23 cellular contexts compared by ENCODE assay signal in genomic region chr19:39209196-39209595, GRCh38. TPM values are rescaled to one million over a fixed set of nuclear protein-coding genes. Genes with fewer than 3 reads are reported as not detected.
A peak's percentile ranks its signal among the peaks of the same experiment; 100 is the strongest.
DNase-seq lines count a peak whose midpoint lies in the region; ATAC-seq, FAIRE-seq and TF ChIP-seq lines count a peak whose summit lies in the region.
"Had no signal": no experiment of that assay in that cellular context is flagged by ENCODE, and none has a peak within 500 bp of the region (broad histone marks: within the 10 kb centered on the region; RNA-seq: fewer than 3 reads in every experiment).

No MANE protein-coding gene starts in this region.

- H2BK12ac ChIP-seq in mesenchymal stem cell (ENCODE audit: low read length in 2 of 2), result no peak overlapping the region

- H3K27ac ChIP-seq in A549 (no peak overlapping the region), body of pancreas (peak overlapping the region in 2 of 4 donors; percentile 76 to 78), pancreas (peak overlapping the region in 3 of 4 donors; percentile 22 to 73 (median 62)), mesenchymal stem cell (ENCODE audit: low read length, poor library complexity, severe bottlenecking) (no peak overlapping the region)
- H3K27ac ChIP-seq: 22Rv1, BLaER1 had no signal

- no peak overlapping the region for H3K4me2 ChIP-seq in A549
- no peak overlapping the region for H3K4me2 ChIP-seq in mesenchymal stem cell (ENCODE audit: low read length, poor library complexity, severe bottlenecking)

- FAIRE-seq in A549 (lab: Jason Lieb, UNC), result peak; percentile 99
- FAIRE-seq in pancreas (lab: Jason Lieb, UNC), result no peak
- FAIRE-seq: G401.6, GM12891 had no signal

- POLR2A ChIA-PET in A549 (lab: Yijun Ruan, JAX), result no interaction called here

- no peak for ATAC-seq in A549
- ATAC-seq in body of pancreas, result no peak
- ATAC-seq in pancreas, result peak in 3 of 4 donors; percentile 10 to 17 (median 11)
- ATAC-seq in HG02870 (IDR thresholded peaks at IDR 0.05; ENCODE audit: unreplicated experiment), result no peak

- intact Hi-C loops in body of pancreas (cut with DNase I), result no loop called here
- intact Hi-C loops in pancreas (cut with DNase I), result no loop called here

- no peaks in the 10 kb centered on the region for H3K79me1 ChIP-seq in mesenchymal stem cell (replicated peaks; ENCODE audit: low read length, poor library complexity, severe bottlenecking)

- TF ChIP-seq POLR2A in A549 (IDR thresholded peaks at IDR 0.05; ENCODE audit: low read length) (no peak), body of pancreas (IDR thresholded peaks at IDR 0.05) (no peak)

- no peak overlapping the region for H4K8ac ChIP-seq in mesenchymal stem cell (ENCODE audit: low read length)

- TF ChIP-seq RAD21 in A549 (conservative IDR thresholded peaks at IDR 0.05 in 1 of 2, IDR thresholded peaks at IDR 0.05 in 1 of 2), result no peak

- peaks cover 6% of the 10 kb centered on the region; the same call in 1 of the 3 replicates for H3K4me1 ChIP-seq in A549
- peaks cover 43% of the 10 kb centered on the region for H3K4me1 ChIP-seq in body of pancreas
- H3K4me1 ChIP-seq in pancreas, result peaks cover 8 to 17% (median 9%) of the 10 kb centered on the region in 3 donors
- peaks cover 1% of the 10 kb centered on the region for H3K4me1 ChIP-seq in mesenchymal stem cell (ENCODE audit: control insufficient read depth, insufficient read depth, low read depth, low read length)
- H3K4me1 ChIP-seq: BE2C had no signal

- H3K14ac ChIP-seq in mesenchymal stem cell (ENCODE audit: low read length in 2 of 2), result no peak overlapping the region

- H3K27me3 ChIP-seq in body of pancreas (no peaks in the 10 kb centered on the region), pancreas (no peaks in the 10 kb centered on the region), mesenchymal stem cell (ENCODE audit: control insufficient read depth in 1 of 2, insufficient read depth in 1 of 2, low read length in 2 of 2) (peaks cover 30 to 40% of the 10 kb centered on the region in 2 experiments)

- H2AK5ac ChIP-seq in mesenchymal stem cell (ENCODE audit: low read length, severe bottlenecking), result no peak overlapping the region

- TF ChIP-seq EP300 in A549 (IDR thresholded peaks at IDR 0.05), result no peak

- no peak overlapping the region for H2BK15ac ChIP-seq in mesenchymal stem cell (ENCODE audit: low read depth, poor library complexity, severe bottlenecking)

- no peak overlapping the region for H4K91ac ChIP-seq in mesenchymal stem cell (ENCODE audit: low read length)

- H2AFZ ChIP-seq in mesenchymal stem cell (ENCODE audit: low read depth, low read length), result no peak overlapping the region

- H3K9ac ChIP-seq in mesenchymal stem cell (ENCODE audit: low read length), result no peak overlapping the region
- H3K9ac ChIP-seq: BLaER1 had no signal

- H3K4me3 ChIP-seq in A549 (no peak overlapping the region), body of pancreas (no peak overlapping the region), pancreas (no peak overlapping the region), mesenchymal stem cell (ENCODE audit: insufficient read depth in 1 of 2, low read depth in 1 of 2, low read length in 2 of 2) (no peak overlapping the region)
- H3K4me3 ChIP-seq: BLaER1 had no signal

- no peak overlapping the region for H2BK120ac ChIP-seq in mesenchymal stem cell (ENCODE audit: low read depth, low read length)

- no peak overlapping the region for H3K4ac ChIP-seq in mesenchymal stem cell (ENCODE audit: low read depth in 1 of 2, low read length in 2 of 2)

- no peak for DNase-seq in A549 (ENCODE audit: low read depth in 1 of 2, low spot score in 1 of 2)
- peak; percentile 32 to 55 (median 47) for DNase-seq in body of pancreas
- peak in 2 of 6 donors; percentile 8 to 41 for DNase-seq in pancreas
- no peak for DNase-seq in NCI-H226
- no peak for DNase-seq in mesenchymal stem cell
- DNase-seq: ACHN; BE2C; C1 segment of cervical spinal cord; CD4-positive, alpha-beta memory T cell; CD4-positive, CD25-positive, alpha-beta regulatory T cell; CD8-positive, alpha-beta memory T cell; COR-L47; DMS79 treated with DMSO at 0.1 percent for 48 hours; GF-D8 had no signal

- H3K36me3 ChIP-seq in body of pancreas (replicated peaks in 1 of 2; ENCODE audit: insufficient read depth in 1 of 2, low read depth in 2 of 2) (no peaks in the 10 kb centered on the region), pancreas (no peaks in the 10 kb centered on the region), mesenchymal stem cell (ENCODE audit: control insufficient read depth in 1 of 2, insufficient read depth in 2 of 2, low read depth in 1 of 2, low read length in 2 of 2) (no peaks in the 10 kb centered on the region)
- H3K36me3 ChIP-seq: BE2C, BLaER1 had no signal

- H3K18ac ChIP-seq in mesenchymal stem cell (ENCODE audit: low read depth in 1 of 2, low read length in 2 of 2), result no peak overlapping the region

- H2BK5ac ChIP-seq in mesenchymal stem cell (ENCODE audit: low read depth, low read length, poor library complexity, severe bottlenecking), result no peak overlapping the region

- H3K9me3 ChIP-seq in A549, result no peaks in the 10 kb centered on the region
- H3K9me3 ChIP-seq in body of pancreas, result no peaks in the 10 kb centered on the region
- H3K9me3 ChIP-seq in pancreas, result no peaks in the 10 kb centered on the region
- H3K9me3 ChIP-seq in mesenchymal stem cell (ENCODE audit: control insufficient read depth, low read length), result no peaks in the 10 kb centered on the region
- H3K9me3 ChIP-seq: BE2C, BLaER1 had no signal

- TF ChIP-seq CTCF in A549 (IDR thresholded peaks at IDR 0.05), result no peak
- TF ChIP-seq CTCF in body of pancreas (IDR thresholded peaks at IDR 0.05), result no peak
- TF ChIP-seq CTCF in pancreas (IDR thresholded peaks at IDR 0.05), result no peak

- WGBS in A549 (ENCODE audit: missing lambda C conversion rate), result 74% methylated on average over 7 of the region's 7 CpGs
- WGBS in body of pancreas, 2 donors, result 25 to 34% methylated on average over 7 of the region's 7 CpGs
- 12 to 25% methylated on average over 7 of the region's 7 CpGs for WGBS in pancreas, 2 donors
- 91% methylated on average over 6 of the region's 7 CpGs for WGBS in mesenchymal stem cell

- H3K23ac ChIP-seq in mesenchymal stem cell (ENCODE audit: low read length in 2 of 2), result no peak overlapping the region

- CTCF ChIA-PET in A549 (lab: Yijun Ruan, JAX), result no interaction called here

TF ChIP-seq in A549, 52 proteins besides CTCF, POLR2A, EP300 and RAD21 (continues in another document):
- TF ChIP-seq TP53 (CRISPR knock-in tag; IDR thresholded peaks at IDR 0.05), result no peak

RNA-seq across cellular contexts. Expression of gene SYCN, which starts 5.1 kb away (rescaled TPM):
- polyA plus RNA-seq in A549 (2011; rRNA removed) (not detected in 2 replicates), A549 (2017; fragmentation: RNase III; extraction: RNeasy Plus Mini Kit Qiagen cat#74134 plus additional on column Dnase treatment) (not detected in 3 replicates), pancreas (1,000 to 10,000 TPM; 1,825 to 2,558 TPM)
- polyA plus RNA-seq in A549 (2012; cell fraction: cytosol; rRNA removed), result not detected in 2 replicates
- 0.16 TPM in 1 of 2 replicates, not detected in the other for polyA plus RNA-seq in A549 (2012; cell fraction: nucleus; rRNA removed)
- not detected in 2 replicates for polyA minus RNA-seq in A549 (2011; rRNA and poly(A)+ RNA removed)
- total RNA-seq in body of pancreas (1,000 to 10,000 TPM; 2,614 to 5,793 TPM), pancreas (1,000 to 10,000 TPM; 1,282 to 3,883 (median 2,778) TPM)
- polyA plus RNA-seq in mesenchymal stem cell (2013, experiment 1 of 2), result not detected
- polyA plus RNA-seq in mesenchymal stem cell (2013, experiment 2 of 2), result not detected
- total RNA-seq: A172; A673; CD4-positive, alpha-beta memory T cell; CD4-positive, CD25-positive, alpha-beta regulatory T cell; CD8-positive, alpha-beta memory T cell had no signal
- polyA plus RNA-seq: AG04450; CD14-positive monocyte; CD4-positive, alpha-beta memory T cell; CD4-positive, CD25-positive, alpha-beta regulatory T cell; CD8-positive, alpha-beta memory T cell had no signal

RNA-seq across cellular contexts. Expression of gene NCCRP1, which starts 12.4 kb away (rescaled TPM):
- 0.90 and 1.1 TPM in 2 replicates for polyA plus RNA-seq in A549 (2011; rRNA removed)
- 1.1 and 1.5 TPM in 2 replicates for polyA plus RNA-seq in A549 (2012; cell fraction: cytosol; rRNA removed)
- polyA plus RNA-seq in A549 (2012; cell fraction: nucleus; rRNA removed), result 1.8 and 2.4 TPM in 2 replicates
- polyA plus RNA-seq in A549 (2017; fragmentation: RNase III; extraction: RNeasy Plus Mini Kit Qiagen cat#74134 plus additional on column Dnase treatment), result 0.71 to 1.1 TPM (median 0.99 TPM) in 3 replicates
- 0.44 and 0.54 TPM in 2 replicates for polyA minus RNA-seq in A549 (2011; rRNA and poly(A)+ RNA removed)
- total RNA-seq in body of pancreas, result 1 to 10 TPM in 1 of 2 donors, under 1 TPM in 1; 0.66 to 7.8 TPM
- 1 to 10 TPM; 1.6 to 8.5 (median 4.1) TPM for total RNA-seq in pancreas
- 1 to 10 TPM in 1 of 2 donors, under 1 TPM in 1; 0.96 to 1.7 TPM for polyA plus RNA-seq in pancreas
- polyA plus RNA-seq in mesenchymal stem cell (2013, experiment 1 of 2), result not detected
- not detected for polyA plus RNA-seq in mesenchymal stem cell (2013, experiment 2 of 2)
- total RNA-seq: A172; A673; CD4-positive, alpha-beta memory T cell; CD4-positive, CD25-positive, alpha-beta regulatory T cell; CD8-positive, alpha-beta memory T cell had no signal
- polyA plus RNA-seq: AG04450; CD14-positive monocyte; CD4-positive, alpha-beta memory T cell; CD4-positive, CD25-positive, alpha-beta regulatory T cell; CD8-positive, alpha-beta memory T cell had no signal

RNA-seq across cellular contexts. Expression of gene IFNL3, which starts 35.6 kb away (rescaled TPM):
- polyA plus RNA-seq in A549 (2011; rRNA removed) (not detected in 2 replicates), A549 (2017; fragmentation: RNase III; extraction: RNeasy Plus Mini Kit Qiagen cat#74134 plus additional on column Dnase treatment) (not detected in 3 replicates), pancreas (not detected)
- polyA plus RNA-seq in A549 (2012; cell fraction: cytosol; rRNA removed), result not detected in 2 replicates
- not detected in 2 replicates for polyA plus RNA-seq in A549 (2012; cell fraction: nucleus; rRNA removed)
- polyA minus RNA-seq in A549 (2011; rRNA and poly(A)+ RNA removed), result not detected in 2 replicates
- total RNA-seq in body of pancreas (not detected), pancreas (not detected)
- not detected for polyA plus RNA-seq in mesenchymal stem cell (2013, experiment 1 of 2)
- polyA plus RNA-seq in mesenchymal stem cell (2013, experiment 2 of 2), result not detected
- total RNA-seq: A172; A673; CD4-positive, alpha-beta memory T cell; CD4-positive, CD25-positive, alpha-beta regulatory T cell; CD8-positive, alpha-beta memory T cell had no signal
- polyA plus RNA-seq: AG04450; CD14-positive monocyte; CD4-positive, alpha-beta memory T cell; CD4-positive, CD25-positive, alpha-beta regulatory T cell; CD8-positive, alpha-beta memory T cell had no signal

RNA-seq across cellular contexts. Expression of gene IFNL4, which starts 39.5 kb away (rescaled TPM):
- polyA plus RNA-seq in A549 (2011; rRNA removed) (not detected in 2 replicates), A549 (2017; fragmentation: RNase III; extraction: RNeasy Plus Mini Kit Qiagen cat#74134 plus additional on column Dnase treatment) (not detected in 3 replicates), pancreas (under 1 TPM in 1 of 2 donors, not detected in 1; 0.09 TPM)
- not detected in 2 replicates for polyA plus RNA-seq in A549 (2012; cell fraction: cytosol; rRNA removed)
- polyA plus RNA-seq in A549 (2012; cell fraction: nucleus; rRNA removed), result not detected in 2 replicates
- polyA minus RNA-seq in A549 (2011; rRNA and poly(A)+ RNA removed), result not detected in 2 replicates
- total RNA-seq in body of pancreas (not detected), pancreas (not detected)
- not detected for polyA plus RNA-seq in mesenchymal stem cell (2013, experiment 1 of 2)
- polyA plus RNA-seq in mesenchymal stem cell (2013, experiment 2 of 2), result not detected
- total RNA-seq: A172; A673; CD4-positive, alpha-beta memory T cell; CD4-positive, CD25-positive, alpha-beta regulatory T cell had no signal
- polyA plus RNA-seq: AG04450; CD14-positive monocyte; CD4-positive, alpha-beta memory T cell; CD4-positive, CD25-positive, alpha-beta regulatory T cell; CD8-positive, alpha-beta memory T cell had no signal

RNA-seq across cellular contexts. Expression of gene IFNL2, which starts 59.0 kb away (rescaled TPM):
- polyA plus RNA-seq in A549 (2011; rRNA removed) (not detected in 2 replicates), A549 (2017; fragmentation: RNase III; extraction: RNeasy Plus Mini Kit Qiagen cat#74134 plus additional on column Dnase treatment) (not detected in 3 replicates), pancreas (not detected)
- 0.12 TPM in 1 of 2 replicates, not detected in the other for polyA plus RNA-seq in A549 (2012; cell fraction: cytosol; rRNA removed)
- polyA plus RNA-seq in A549 (2012; cell fraction: nucleus; rRNA removed), result 0.14 TPM in 1 of 2 replicates, not detected in the other
- polyA minus RNA-seq in A549 (2011; rRNA and poly(A)+ RNA removed), result not detected in 2 replicates
- total RNA-seq in body of pancreas (not detected), pancreas (not detected)
- polyA plus RNA-seq in mesenchymal stem cell (2013, experiment 1 of 2), result not detected
- polyA plus RNA-seq in mesenchymal stem cell (2013, experiment 2 of 2), result not detected
- total RNA-seq: A172; A673; CD4-positive, alpha-beta memory T cell; CD4-positive, CD25-positive, alpha-beta regulatory T cell; CD8-positive, alpha-beta memory T cell had no signal
- polyA plus RNA-seq: AG04450; CD14-positive monocyte; CD4-positive, alpha-beta memory T cell; CD4-positive, CD25-positive, alpha-beta regulatory T cell; CD8-positive, alpha-beta memory T cell had no signal

Comparison
In these comparisons a context has a peak if more than half of its experiments do, and no peak if none do; other contexts are left out.
1. ATAC-seq: peak in pancreas (3 of 4); none in A549 (0 of 2), body of pancreas (single experiment) and HG02870 (single experiment).
2. DNase-seq: peak in body of pancreas (4 of 4); none in A549 (0 of 2), NCI-H226 (single experiment) and mesenchymal stem cell (single experiment).
3. H3K27ac ChIP-seq: peak in pancreas (3 of 4); none in A549 (0 of 2) and mesenchymal stem cell (single experiment).